In the genomic region with DNA sequence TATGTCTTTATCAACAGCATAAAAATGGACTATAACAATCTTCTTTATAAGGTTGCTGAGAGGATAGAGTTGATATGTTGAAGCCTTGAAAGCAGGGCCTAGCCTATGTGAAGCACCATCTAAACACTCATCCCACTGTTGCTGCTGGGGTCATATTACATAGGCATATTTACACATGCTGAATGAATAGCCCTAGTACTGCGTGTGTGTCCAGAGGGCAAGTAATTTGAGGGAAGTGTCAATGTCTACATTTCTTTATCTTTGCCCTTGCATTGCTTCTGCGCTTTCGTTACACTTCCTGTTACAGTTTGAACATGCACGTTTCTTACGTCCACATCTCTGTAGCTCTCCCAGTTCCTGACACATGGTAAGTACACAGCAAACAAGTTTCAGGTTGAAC, we compare ENCODE assay signal across 23 cellular contexts.
DNase-seq lines count a peak whose midpoint lies in the region; ATAC-seq and TF ChIP-seq lines count a peak whose summit lies in the region.
"Had no signal": no experiment of that assay in that cellular context is flagged by ENCODE, and none has a peak within 500 bp of the region (broad histone marks: within the 10 kb centered on the region; RNA-seq: fewer than 3 reads in every experiment).

No MANE protein-coding gene starts in this region.

- H3K27ac ChIP-seq in neutrophil (peak overlapping the region; percentile 88), vagina (no peak overlapping the region)
- H3K27ac ChIP-seq: 22Rv1, heart left ventricle, ovary, thyroid gland had no signal

- H3K36me3 ChIP-seq in neutrophil (no peaks in the 10 kb centered on the region), vagina (no peaks in the 10 kb centered on the region)
- H3K36me3 ChIP-seq: heart left ventricle, left lung, ovary, spleen, thyroid gland had no signal

- DNase-seq in NCI-H1417 (lab: John Stamatoyannopoulos, UW), result peak; percentile 10 to 65 (median 58)
- no peak for DNase-seq in NCI-H1417 treated with DMSO at 0.1 percent for 48 hours (lab: John Stamatoyannopoulos, UW)
- peak; percentile 86 for DNase-seq in NCI-H2029 treated with DMSO at 0.1 percent for 48 hours (lab: John Stamatoyannopoulos, UW)
- DNase-seq in NCI-H774 (lab: John Stamatoyannopoulos, UW), result peak; percentile 23
- DNase-seq in activated naive CD4-positive, alpha-beta T cell treated with anti-CD3 and anti-CD28 coated beads, Interleukin-2, amount 50 U/mL, for 16 hours, result no peak
- DNase-seq in vagina (ENCODE audit: extremely low spot score in 2 of 2), result no peak
- DNase-seq: activated CD4-positive, alpha-beta T cell treated with anti-CD3 and anti-CD28 coated beads for 36 hours; activated T-cell treated with anti-CD3 and anti-CD28 coated beads, Interleukin-2, amount 50 U/mL, for 72 hours; anterior cingulate cortex; GOT3; heart left ventricle; left lung; naive thymus-derived CD4-positive, alpha-beta T cell; NCI-H82; OCI-M1; ovary; Right ventricle myocardium superior; spleen; stimulated activated CD4-positive, alpha-beta T cell treated with anti-CD3 and anti-CD28 coated beads, Interleukin-4, amount 100 ng/mL, for 4 hours; thyroid gland had no signal

- H3K9me3 ChIP-seq in neutrophil, result peaks cover 3% of the 10 kb centered on the region
- H3K9me3 ChIP-seq in vagina, result no peaks in the 10 kb centered on the region
- H3K9me3 ChIP-seq: heart left ventricle, ovary, thyroid gland had no signal

- TF ChIP-seq CTCF in neutrophil (IDR thresholded peaks at IDR 0.05) (no peak), vagina (IDR thresholded peaks at IDR 0.05) (no peak)

- intact Hi-C loops in vagina (cut with DNase I), result no loop called here

- H3K27me3 ChIP-seq in neutrophil (no peaks in the 10 kb centered on the region), vagina (no peaks in the 10 kb centered on the region)
- H3K27me3 ChIP-seq: left lung, ovary, spleen, thyroid gland had no signal

- TF ChIP-seq POLR2A in vagina (IDR thresholded peaks at IDR 0.05), result no peak

- H3K4me3 ChIP-seq in neutrophil (ENCODE audit: low read depth in 1 of 2, low read length in 1 of 2) (peak overlapping the region in 1 of 2 experiments; percentile 7), vagina (no peak overlapping the region)
- H3K4me3 ChIP-seq: heart left ventricle, left lung, ovary, spleen, thyroid gland had no signal

- no peak for ATAC-seq in GM21390 (IDR thresholded peaks at IDR 0.05; ENCODE audit: unreplicated experiment)
- ATAC-seq: activated CD4-positive, alpha-beta T cell treated with anti-CD3 and anti-CD28 coated beads for 36 hours; activated T-cell treated with anti-CD3 and anti-CD28 coated beads, Interleukin-2, amount 50 U/mL, for 72 hours; heart left ventricle; left lung; naive thymus-derived CD4-positive, alpha-beta T cell had no signal

- H3K4me1 ChIP-seq in neutrophil (ENCODE audit: control insufficient read depth in 1 of 2, insufficient read depth in 1 of 2, low read depth in 1 of 2, low read length in 1 of 2) (peaks cover 81 to 83% of the 10 kb centered on the region in 2 experiments), vagina (no peaks in the 10 kb centered on the region)
- H3K4me1 ChIP-seq: heart left ventricle, spleen, thyroid gland had no signal

Comparison
In these comparisons a context has a peak if more than half of its experiments do, and no peak if none do; other contexts are left out.
1. DNase-seq: peak in NCI-H1417 (3 of 3), NCI-H2029 treated with DMSO at 0.1 percent for 48 hours (single experiment) and NCI-H774 (single experiment); none in NCI-H1417 treated with DMSO at 0.1 percent for 48 hours (single experiment), activated naive CD4-positive, alpha-beta T cell treated with anti-CD3 and anti-CD28 coated beads, Interleukin-2, amount 50 U/mL, for 16 hours (single experiment) and vagina (0 of 2).